9 cellular contexts compared by ENCODE assay signal in the genomic region with DNA sequence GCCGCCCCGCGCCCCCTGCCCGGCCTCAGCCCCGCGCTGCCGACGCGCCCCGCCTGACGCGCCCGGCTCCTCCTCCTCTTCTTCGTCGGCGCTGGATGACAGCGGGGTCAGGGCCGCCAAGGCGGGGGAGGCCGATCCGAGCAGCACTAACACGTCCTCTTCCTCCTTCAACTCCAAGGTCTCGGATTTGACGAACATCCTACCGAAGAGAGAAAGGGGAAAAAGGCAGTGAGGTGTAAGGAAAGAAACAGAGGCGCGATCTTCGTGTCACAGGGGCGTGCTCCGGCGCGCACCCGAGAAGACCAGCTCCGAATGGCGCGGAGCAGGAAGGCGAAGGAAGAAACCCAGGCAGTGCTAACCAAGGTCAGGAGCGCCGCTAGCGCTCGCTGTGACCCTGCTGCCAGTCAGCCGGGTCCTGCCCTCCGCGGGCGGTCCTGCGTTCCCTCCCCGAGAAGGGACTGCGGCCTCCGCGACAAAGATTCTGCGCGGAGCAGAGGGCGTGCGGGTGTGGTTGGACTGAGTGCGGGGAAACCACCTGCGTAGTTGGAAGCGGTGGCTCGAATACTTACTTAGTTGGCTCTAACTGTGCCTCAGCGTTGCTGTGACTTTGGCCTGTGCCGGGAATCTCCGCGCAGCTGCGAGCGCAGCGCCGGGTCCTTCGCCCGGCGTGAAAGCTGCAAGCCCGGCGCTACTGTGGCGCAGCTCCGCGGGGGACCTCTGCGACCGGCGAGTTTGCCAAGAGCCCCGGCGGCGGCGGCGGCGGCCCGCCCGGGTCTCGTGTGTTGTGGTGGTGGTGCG. TPM values are rescaled to one million over a fixed set of nuclear protein-coding genes. Genes with fewer than 3 reads are reported as not detected.
A peak's percentile ranks its signal among the peaks of the same experiment; 100 is the strongest.
DNase-seq lines count a peak whose midpoint lies in the region; ATAC-seq and TF ChIP-seq lines count a peak whose summit lies in the region.
"Had no signal": no experiment of that assay in that cellular context is flagged by ENCODE, and none has a peak within 500 bp of the region (broad histone marks: within the 10 kb centered on the region; RNA-seq: fewer than 3 reads in every experiment).

No MANE protein-coding gene starts in this region.

- H3K4me1 Mint-ChIP-seq in activated CD4-positive, alpha-beta T cell treated with anti-CD3 and anti-CD28 coated beads, Interleukin-2, amount 10 ng/mL, durations not matched to agents 7 days and 5 days = peaks cover 62% of the 10 kb centered on the region

- no peak overlapping the region for H3K14ac ChIP-seq in neuronal stem cell (ENCODE audit: low read length)

- ATAC-seq in GM21737 (IDR thresholded peaks at IDR 0.05; ENCODE audit: unreplicated experiment) = peak; percentile 29

- H4K8ac ChIP-seq in neuronal stem cell (ENCODE audit: low read depth, low read length) = no peak overlapping the region

- H3K4me3 Mint-ChIP-seq in activated CD4-positive, alpha-beta T cell treated with anti-CD3 and anti-CD28 coated beads, Interleukin-2, amount 10 ng/mL, durations not matched to agents 7 days and 5 days = peak overlapping the region; percentile 78

- peaks cover 0 to 9% of the 10 kb centered on the region in 2 donors for H3K9me3 ChIP-seq in neuronal stem cell (replicated peaks in 1 of 2; ENCODE audit: control insufficient read depth in 2 of 2, insufficient read depth in 1 of 2, low read depth in 1 of 2, low read length in 2 of 2)

- no peak overlapping the region for H3K27ac ChIP-seq in neuronal stem cell (replicated peaks; ENCODE audit: low read length)
- H3K27ac ChIP-seq: epithelial cell of prostate had no signal

- WGBS in neuronal stem cell (ENCODE audit: extremely low coverage in 2 of 2, insufficient read length in 2 of 2, insufficient replicate concordance in 1 of 2), 2 donors = no CpG with 5 or more reads among the region's 87 CpGs

- no peak for TF ChIP-seq CTCF in fibroblast of villous mesenchyme (IDR thresholded peaks at IDR 0.05; ENCODE audit: insufficient read depth, low read depth, low read length)

- no peaks in the 10 kb centered on the region for H3K79me1 ChIP-seq in neuronal stem cell (ENCODE audit: low read depth, low read length)

- no peaks in the 10 kb centered on the region for H3K9me3 Mint-ChIP-seq in activated CD4-positive, alpha-beta T cell treated with anti-CD3 and anti-CD28 coated beads, Interleukin-2, amount 10 ng/mL, durations not matched to agents 7 days and 5 days

- no peak overlapping the region for H4K91ac ChIP-seq in neuronal stem cell (ENCODE audit: low read depth, low read length, poor library complexity)

- H2AFZ ChIP-seq in neuronal stem cell (ENCODE audit: low read length) = peak overlapping the region; percentile 91

- peak overlapping the region; percentile 29 for H2BK5ac ChIP-seq in neuronal stem cell (ENCODE audit: low read length)

- POLR2A ChIA-PET in activated CD4-positive, alpha-beta T cell treated with anti-CD3 and anti-CD28 coated beads, Interleukin-2, amount 10 ng/mL, durations not matched to agents 7 days and 5 days (lab: Charles Lee) = no interaction called here

- peak overlapping the region; percentile 78 for H3K9ac ChIP-seq in neuronal stem cell (ENCODE audit: low read depth, low read length, poor library complexity)

- TF ChIP-seq EP300 in Ishikawa (IDR thresholded peaks at IDR 0.05; ENCODE audit: borderline replicate concordance) = no peak

- no peak overlapping the region for H2BK12ac ChIP-seq in neuronal stem cell (ENCODE audit: low read length)

- H3K4me3 ChIP-seq in fibroblast of villous mesenchyme (ENCODE audit: low read depth, low read length) (peak overlapping the region; percentile 58), neuronal stem cell (ENCODE audit: low read length in 2 of 2) (peak overlapping the region; percentile 51 to 78)

- no peak overlapping the region for H3K4ac ChIP-seq in neuronal stem cell (ENCODE audit: low read length)

- H3K27ac Mint-ChIP-seq in activated CD4-positive, alpha-beta T cell treated with anti-CD3 and anti-CD28 coated beads, Interleukin-2, amount 10 ng/mL, durations not matched to agents 7 days and 5 days = peak overlapping the region; percentile 84

- peak overlapping the region; percentile 100 for H3K4me2 ChIP-seq in neuronal stem cell (ENCODE audit: insufficient read depth, low read length, poor library complexity, severe bottlenecking)

- no peaks in the 10 kb centered on the region for H3K36me3 ChIP-seq in neuronal stem cell (replicated peaks in 1 of 2; ENCODE audit: control insufficient read depth in 2 of 2, insufficient read depth in 2 of 2, low read length in 2 of 2)

- peaks cover 91% of the 10 kb centered on the region for H3K27me3 Mint-ChIP-seq in activated CD4-positive, alpha-beta T cell treated with anti-CD3 and anti-CD28 coated beads, Interleukin-2, amount 10 ng/mL, durations not matched to agents 7 days and 5 days

- peak overlapping the region; percentile 42 for H2AK5ac ChIP-seq in neuronal stem cell (ENCODE audit: low read depth, low read length)

- H2BK120ac ChIP-seq in neuronal stem cell (ENCODE audit: low read depth, low read length) = no peak overlapping the region

- H3K23ac ChIP-seq in neuronal stem cell (ENCODE audit: low read depth, low read length, poor library complexity) = peak overlapping the region; percentile 87

- CTCF ChIA-PET in activated CD4-positive, alpha-beta T cell treated with anti-CD3 and anti-CD28 coated beads, Interleukin-2, amount 10 ng/mL, durations not matched to agents 7 days and 5 days (lab: Charles Lee) = interaction anchor here (1.5 kb wide), 1 partner anchor 9 kb away, joined by 9 read pairs; no protein-coding TSS in a partner anchor

- peak overlapping the region; percentile 38 for H2BK15ac ChIP-seq in neuronal stem cell (ENCODE audit: low read length)

- peaks cover 30 to 38% of the 10 kb centered on the region in 2 donors for H3K4me1 ChIP-seq in neuronal stem cell (ENCODE audit: control insufficient read depth in 2 of 2, insufficient read depth in 1 of 2, low read depth in 1 of 2, low read length in 2 of 2)

- no peak; the same call in 1 of the 2 replicates for TF ChIP-seq RAD21 in Ishikawa (IDR thresholded peaks at IDR 0.05; ENCODE audit: low read depth)

- DNase-seq in NCI-H748 (lab: John Stamatoyannopoulos, UW; ENCODE audit: unreplicated experiment) (peak; percentile 68), NCI-H748 treated with DMSO at 0.1 percent for 48 hours (lab: John Stamatoyannopoulos, UW) (no peak), fibroblast of villous mesenchyme (ENCODE audit: low read depth) (peak; percentile 25), neuronal stem cell (ENCODE audit: low spot score) (peak; percentile 42), RKO (ENCODE audit: low spot score) (no peak)
- DNase-seq in activated CD4-positive, alpha-beta T cell treated with anti-CD3 and anti-CD28 coated beads, Interleukin-2, amount 10 ng/mL, durations not matched to agents 7 days and 5 days = peak; percentile 44

- peaks cover 26 to 93% (median 78%) of the 10 kb centered on the region in 3 experiments for H3K27me3 ChIP-seq in neuronal stem cell (ENCODE audit: control insufficient read depth in 3 of 3, insufficient read depth in 3 of 3, low read depth in 1 of 3, low read length in 3 of 3)

- H3K18ac ChIP-seq in neuronal stem cell (ENCODE audit: low read length) = peak overlapping the region; percentile 88

- peaks cover 11% of the 10 kb centered on the region for H3K36me3 Mint-ChIP-seq in activated CD4-positive, alpha-beta T cell treated with anti-CD3 and anti-CD28 coated beads, Interleukin-2, amount 10 ng/mL, durations not matched to agents 7 days and 5 days (ENCODE audit: low read depth)

TF ChIP-seq in Ishikawa, 13 proteins besides CTCF, POLR2A, EP300 and RAD21:
- TF ChIP-seq, protein P1, sequence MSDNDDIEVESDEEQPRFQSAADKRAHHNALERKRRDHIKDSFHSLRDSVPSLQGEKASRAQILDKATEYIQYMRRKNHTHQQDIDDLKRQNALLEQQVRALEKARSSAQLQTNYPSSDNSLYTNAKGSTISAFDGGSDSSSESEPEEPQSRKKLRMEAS (IDR thresholded peaks at IDR 0.05) = peak; percentile 63
- TF ChIP-seq NFIC (IDR thresholded peaks at IDR 0.05) (peak; percentile 34; the same call in 1 of the 2 replicates), TAF1 (IDR thresholded peaks at IDR 0.05; ENCODE audit: low read depth) (no peak), TEAD4 (IDR thresholded peaks at IDR 0.05) (no peak)

RNA-seq across cellular contexts. Expression of a gene that starts 0.5 kb away (rescaled TPM):
- not detected for total RNA-seq in activated CD4-positive, alpha-beta T cell treated with anti-CD3 and anti-CD28 coated beads, Interleukin-2, amount 10 ng/mL, durations not matched to agents 7 days and 5 days
- total RNA-seq in fibroblast of villous mesenchyme = not detected in 2 replicates
- 0.68 TPM for polyA plus RNA-seq in neuronal stem cell (2013, experiment 1 of 2)
- polyA plus RNA-seq in neuronal stem cell (2013, experiment 2 of 2) = 0.66 TPM

Comparison
In these comparisons a context has a peak if more than half of its experiments do, and no peak if none do; other contexts are left out.
1. DNase-seq: peak in NCI-H748 (single experiment), activated CD4-positive, alpha-beta T cell treated with anti-CD3 and anti-CD28 coated beads, Interleukin-2, amount 10 ng/mL, durations not matched to agents 7 days and 5 days (single experiment), fibroblast of villous mesenchyme (single experiment) and neuronal stem cell (single experiment); none in NCI-H748 treated with DMSO at 0.1 percent for 48 hours (single experiment) and RKO (single experiment).